Comparison of ENCODE assay signal across 8 cellular contexts in the genomic region with DNA sequence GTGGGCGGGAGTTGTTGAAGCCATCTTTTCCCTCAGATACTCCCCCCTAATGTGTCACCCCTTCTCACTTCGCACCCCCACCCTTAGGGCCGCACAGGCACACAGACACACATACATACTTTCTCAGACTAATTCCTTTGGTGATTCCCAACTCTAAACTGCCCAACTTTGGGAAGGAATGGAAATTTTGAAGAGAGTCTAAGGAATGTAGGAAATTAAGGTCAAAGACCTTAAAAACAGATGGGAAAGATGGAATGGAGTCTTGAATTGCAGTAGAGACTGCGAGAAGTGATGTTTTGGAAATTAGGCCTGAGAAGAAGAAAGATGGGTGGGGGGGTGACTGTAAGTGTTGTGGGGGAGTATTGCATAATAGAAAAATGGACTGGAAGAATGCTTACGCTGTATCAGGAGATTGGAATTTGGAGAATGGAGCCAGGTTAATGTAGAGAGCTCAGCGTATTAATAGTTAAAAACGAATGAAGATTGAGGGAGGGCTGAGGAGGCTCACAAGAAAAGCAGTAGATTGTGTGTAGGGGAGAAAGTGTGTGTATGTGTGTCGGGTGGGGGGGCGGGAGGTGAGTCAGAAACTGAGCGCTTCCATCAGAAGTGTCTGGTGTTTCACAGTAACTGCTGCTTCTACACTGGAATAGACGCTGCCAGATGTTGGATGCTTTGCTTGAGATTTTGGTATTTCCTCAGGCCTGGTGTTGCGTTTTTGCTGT. TPM values are rescaled to one million over a fixed set of nuclear protein-coding genes. Genes with fewer than 3 reads are reported as not detected.
DNase-seq lines count a peak whose midpoint lies in the region; ATAC-seq and TF ChIP-seq lines count a peak whose summit lies in the region.

No MANE protein-coding gene starts in this region.

- no peaks in the 10 kb centered on the region for H3K9me3 ChIP-seq in DOHH2 (ENCODE audit: control insufficient read depth, insufficient read depth, low read length)

- no peaks in the 10 kb centered on the region for H3K9me2 ChIP-seq in DOHH2 (replicated peaks; ENCODE audit: control insufficient read depth, low read length)

- peaks cover 26% of the 10 kb centered on the region for H3K4me1 ChIP-seq in DOHH2 (ENCODE audit: control insufficient read depth, low read length)

- no peak overlapping the region for H3K27ac ChIP-seq in DOHH2 (ENCODE audit: low read depth, low read length)
- peak overlapping the region; percentile 3 for H3K27ac ChIP-seq in temporal lobe (ENCODE audit: low read depth, low read length)

- H3F3A ChIP-seq in DOHH2 (ENCODE audit: control insufficient read depth, insufficient read depth), result peaks cover 2% of the 10 kb centered on the region; the same call in 1 of the 2 replicates

- peaks cover 73% of the 10 kb centered on the region for H3K79me2 ChIP-seq in DOHH2 (ENCODE audit: control insufficient read depth, low read length)

- TF ChIP-seq CTCF in DOHH2 (IDR thresholded peaks at IDR 0.05; ENCODE audit: low read depth, low read length, poor library complexity, severe bottlenecking) (no peak), astrocyte of the cerebellum (IDR thresholded peaks at IDR 0.05; ENCODE audit: low read depth, low read length, missing control alignments) (no peak)

- H3K27me3 ChIP-seq in DOHH2 (ENCODE audit: control insufficient read depth, low read length), result no peaks in the 10 kb centered on the region

- H3K36me3 ChIP-seq in DOHH2 (ENCODE audit: control insufficient read depth, low read length), result peaks cover 45% of the 10 kb centered on the region

- DNase-seq in NAMALWA (ENCODE audit: low spot score) (peak; percentile 30), astrocyte of the cerebellum (ENCODE audit: low read depth) (peak; percentile 83), left kidney (ENCODE audit: low read depth, low spot score) (peak; percentile 49)

- H3K4me3 ChIP-seq in DOHH2 (ENCODE audit: low read length) (peak overlapping the region; percentile 99), astrocyte of the cerebellum (ENCODE audit: low read depth, low read length) (peak overlapping the region; percentile 100)

- peaks cover 5% of the 10 kb centered on the region; the same call in 1 of the 2 replicates for H4K20me1 ChIP-seq in DOHH2 (ENCODE audit: control insufficient read depth, insufficient read depth, low read depth, low read length)

- in situ Hi-C loops in astrocyte of the cerebellum (cut with HindIII; ENCODE audit: low sequenced_read_pairs), result no loop called here

- ATAC-seq in GM18909 (IDR thresholded peaks at IDR 0.05; ENCODE audit: poor library complexity, unreplicated experiment) (no peak), HG02759 (IDR thresholded peaks at IDR 0.05; ENCODE audit: unreplicated experiment) (no peak), HG03025 (IDR thresholded peaks at IDR 0.05; ENCODE audit: low FRiP score, unreplicated experiment) (no peak)

- peak overlapping the region; percentile 87 for H3K4me2 ChIP-seq in DOHH2 (ENCODE audit: low read length)

RNA-seq across cellular contexts. Expression of gene PIP5K1A, which starts 1.7 kb away (rescaled TPM):
- total RNA-seq in temporal lobe, result 47.0 TPM

RNA-seq across cellular contexts. Expression of gene VPS72, which starts 10.0 kb away (rescaled TPM):
- 54.1 TPM for total RNA-seq in temporal lobe

RNA-seq across cellular contexts. Expression of gene TMOD4, which starts 24.2 kb away (rescaled TPM):
- not detected for total RNA-seq in temporal lobe

RNA-seq across cellular contexts. Expression of gene SCNM1, which starts 34.1 kb away (rescaled TPM):
- 10.8 TPM for total RNA-seq in temporal lobe

RNA-seq across cellular contexts. Expression of gene LYSMD1, which starts 34.3 kb away (rescaled TPM):
- 13.5 TPM for total RNA-seq in temporal lobe

Comparison
In these comparisons a context has a peak if more than half of its experiments do, and no peak if none do; other contexts are left out.
1. DNase-seq: peak in every context shown above with its lines; median percentile 83 in astrocyte of the cerebellum; 49 in left kidney; 30 in NAMALWA.